ENCODE assay signal across 24 cellular contexts in genomic region chr2:119119076-119119710, GRCh38. TPM values are rescaled to one million over a fixed set of nuclear protein-coding genes. Genes with fewer than 3 reads are reported as not detected.
A peak's percentile ranks its signal among the peaks of the same experiment; 100 is the strongest.
DNase-seq lines count a peak whose midpoint lies in the region; ATAC-seq and TF ChIP-seq lines count a peak whose summit lies in the region.
"Had no signal": no experiment of that assay in that cellular context is flagged by ENCODE, and none has a peak within 500 bp of the region (broad histone marks: within the 10 kb centered on the region; RNA-seq: fewer than 3 reads in every experiment).

No MANE protein-coding gene starts in this region.

- H3K36me3 ChIP-seq in right atrium auricular region = no peaks in the 10 kb centered on the region

- DNase-seq in cardiac septum (ENCODE audit: low spot score) (peak; percentile 26), right atrium auricular region (ENCODE audit: low spot score) (no peak), NCI-H69 (lab: John Stamatoyannopoulos, UW) (peak; percentile 75), erythroblast (lab: John Stamatoyannopoulos, UW) (peak; percentile 7 to 22), globus pallidus (ENCODE audit: low spot score) (no peak), left colon (no peak), NCI-H446 treated with DMSO at 0.1 percent for 48 hours (lab: John Stamatoyannopoulos, UW) (no peak)
- DNase-seq: DMS53, GDM1, KG1, NCI-H1092, NCI-H146, NCI-H2029, NCI-H510A, NCI-H82, OCI-M1 had no signal

- no peaks in the 10 kb centered on the region for H3K4me1 ChIP-seq in right atrium auricular region
- H3K4me1 ChIP-seq: A549 had no signal

- H3K27me3 ChIP-seq in right atrium auricular region = no peaks in the 10 kb centered on the region

- no peak overlapping the region for H3K27ac ChIP-seq in right atrium auricular region
- H3K27ac ChIP-seq: A549, HL-60 had no signal

- no peak for TF ChIP-seq CTCF in right atrium auricular region (IDR thresholded peaks at IDR 0.05)

- intact Hi-C loops in cardiac septum (cut with DNase I) = no loop called here
- intact Hi-C loops in left colon (cut with DNase I, micrococcal nuclease) = no loop called here

- H3K9me3 ChIP-seq in right atrium auricular region = no peaks in the 10 kb centered on the region
- H3K9me3 ChIP-seq: A549 had no signal

- no peak overlapping the region for H3K4me3 ChIP-seq in right atrium auricular region
- H3K4me3 ChIP-seq: A549 had no signal

- no peak for TF ChIP-seq POLR2A in erythroblast (IDR thresholded peaks at IDR 0.05; ENCODE audit: low read length)

- ATAC-seq in left colon = no peak
- ATAC-seq: A549, HepG2 had no signal

RNA-seq across cellular contexts. Expression of gene C1QL2, which starts 39.4 kb away (rescaled TPM):
- total RNA-seq in cardiac septum (not detected), right atrium auricular region (not detected), left colon (not detected)
- total RNA-seq: B cell; H4; HepG2; HT-29; SK-MEL-5; T-helper 1 cell treated with Interleukin-12 subunit alpha and Interleukin-12 subunit beta and Interleukin-4 antibody, amounts not matched to agents 30 ng/mL and 1 ng/mL, for 36 hours had no signal

Comparison
In these comparisons a context has a peak if more than half of its experiments do, and no peak if none do; other contexts are left out.
1. DNase-seq: peak in cardiac septum (single experiment), NCI-H69 (single experiment) and erythroblast (2 of 2); none in right atrium auricular region (single experiment), globus pallidus (single experiment), left colon (0 of 2) and NCI-H446 treated with DMSO at 0.1 percent for 48 hours (single experiment).